In the genomic region with DNA sequence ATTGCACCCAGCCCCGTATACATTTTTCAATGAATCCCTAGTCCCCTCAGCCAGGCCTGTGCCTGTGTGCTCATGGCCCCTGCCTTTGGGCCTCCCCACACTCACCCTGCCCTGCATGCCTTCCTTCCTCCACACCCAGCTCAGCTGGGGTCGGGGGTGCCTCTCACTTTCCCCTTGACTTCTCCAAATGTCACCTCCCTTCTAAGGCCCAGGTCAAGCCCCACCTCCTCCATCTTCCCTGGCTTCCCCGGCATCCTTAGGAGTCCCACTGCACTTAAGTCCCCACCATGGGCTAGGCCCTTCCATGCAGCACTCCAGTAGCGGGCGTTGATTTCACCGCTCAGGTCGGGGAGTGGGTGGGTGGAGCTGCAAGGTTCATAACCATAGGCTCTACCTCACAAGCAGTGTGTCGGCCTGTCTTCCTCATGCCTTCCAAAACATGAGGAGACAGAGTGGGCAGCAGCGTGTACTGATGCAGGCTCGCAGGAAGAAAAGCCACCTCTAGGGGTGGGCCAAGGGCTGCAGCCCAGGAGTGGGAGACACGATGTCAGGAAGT, we compare ENCODE assay signal across 2 cellular contexts.
A peak's percentile ranks its signal among the peaks of the same experiment; 100 is the strongest.
TF ChIP-seq lines count a peak whose summit lies in the region.

No MANE protein-coding gene starts in this region.

TF ChIP-seq in HEK293, 187 proteins besides CTCF, POLR2A, EP300 and RAD21:
- TF ChIP-seq EGR2 (tag by site-specific recombination; IDR thresholded peaks at IDR 0.05; ENCODE audit: low read depth) (0 out of 2 replicates have a peak, but pooled peaks have one; percentile 7), ZNF426 (tag by site-specific recombination; IDR thresholded peaks at IDR 0.05) (no peak), ZNF521 (tag by site-specific recombination; IDR thresholded peaks at IDR 0.05) (no peak), REPIN1 (tag by site-specific recombination; IDR thresholded peaks at IDR 0.05; ENCODE audit: low read depth) (no peak)
TF ChIP-seq in HEK293: peak in this region for 1.

TF ChIP-seq in GM12878, 131 proteins besides CTCF, POLR2A, EP300 and RAD21 (continued from another document):
- no peak for TF ChIP-seq RB1 (IDR thresholded peaks at IDR 0.05; ENCODE audit: borderline replicate concordance)
